ENCODE assay signal across 23 cellular contexts in the genomic region with DNA sequence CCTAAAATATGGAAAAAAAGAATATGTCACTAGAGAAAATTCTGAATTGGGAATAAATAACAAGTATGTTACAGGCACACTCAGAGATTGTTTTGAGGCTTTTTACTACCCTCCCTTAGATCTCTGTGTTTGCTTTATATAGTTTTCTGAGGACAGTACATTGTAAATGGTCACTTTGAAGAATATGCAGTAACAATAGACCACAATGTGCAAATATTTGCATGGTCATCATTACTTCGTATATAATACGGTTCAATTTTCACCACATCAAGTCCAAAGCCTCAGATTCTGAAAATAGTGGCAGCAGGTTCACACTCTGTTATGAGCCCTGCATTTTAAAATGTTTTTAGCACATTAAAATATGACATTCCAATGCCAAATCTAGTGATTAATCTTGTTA.
"Had no signal": no experiment of that assay in that cellular context is flagged by ENCODE, and none has a peak within 500 bp of the region (broad histone marks: within the 10 kb centered on the region; RNA-seq: fewer than 3 reads in every experiment).

No MANE protein-coding gene starts in this region.

- ATAC-seq: left cardiac atrium; left ventricle myocardium superior; natural killer cell treated with Interleukin-12 subunit alpha and Interleukin-12 subunit beta and Interleukin-15 and Interleukin-18, amount 100 ng/mL, for 72 hours had no signal

- H2AFZ ChIP-seq: hepatocyte, neural progenitor cell had no signal

- FAIRE-seq: kidney, urothelium cell line had no signal

- H3K4me1 ChIP-seq: neural progenitor cell, right atrium auricular region, suprapubic skin, thyroid gland had no signal

- H3K27ac ChIP-seq: dorsolateral prefrontal cortex, hepatocyte, neural progenitor cell, ovary, right atrium auricular region, suprapubic skin, thyroid gland had no signal

- DNase-seq: dorsolateral prefrontal cortex; effector CD8-positive, alpha-beta T cell; foreskin melanocyte; head of caudate nucleus; kidney; left cardiac atrium; left ventricle myocardium superior; mesenchymal stem cell; midbrain; nucleus accumbens; ovary; stimulated activated CD4-positive, alpha-beta T cell treated with anti-CD3 and anti-CD28 coated beads, Interleukin-2, amount 100 ng/mL, for 48 hours; stimulated activated naive CD4-positive, alpha-beta T cell treated with Interleukin-2 at 50 U/mL for 16 hours; thyroid gland had no signal

- H3K4me1 Mint-ChIP-seq: neural progenitor cell had no signal

- H3K27me3 ChIP-seq: dorsolateral prefrontal cortex, hepatocyte, neural progenitor cell, ovary, right atrium auricular region, suprapubic skin, thyroid gland had no signal

- H3K4me3 ChIP-seq: dorsolateral prefrontal cortex, hepatocyte, lung, neural progenitor cell, ovary, right atrium auricular region, smooth muscle cell, suprapubic skin, thyroid gland had no signal

- H3K36me3 Mint-ChIP-seq: natural killer cell treated with Interleukin-12 subunit alpha and Interleukin-12 subunit beta and Interleukin-15 and Interleukin-18, amount 100 ng/mL, for 72 hours; neural progenitor cell; type B pancreatic cell had no signal

- H3K36me3 ChIP-seq: neural progenitor cell, ovary, right atrium auricular region, suprapubic skin, thyroid gland had no signal

- H3K4me3 Mint-ChIP-seq: natural killer cell treated with Interleukin-12 subunit alpha and Interleukin-12 subunit beta and Interleukin-15 and Interleukin-18, amount 100 ng/mL, for 72 hours; neural progenitor cell; type B pancreatic cell had no signal

- H3K79me2 ChIP-seq: hepatocyte had no signal

- H3K9me3 Mint-ChIP-seq: neural progenitor cell, type B pancreatic cell had no signal

- H3K4me2 ChIP-seq: hepatocyte, neural progenitor cell, smooth muscle cell had no signal

- H3K9me3 ChIP-seq: ovary, right atrium auricular region, suprapubic skin, thyroid gland had no signal

- H3K9ac ChIP-seq: neural progenitor cell had no signal

- H3K27ac Mint-ChIP-seq: natural killer cell treated with Interleukin-12 subunit alpha and Interleukin-12 subunit beta and Interleukin-15 and Interleukin-18, amount 100 ng/mL, for 72 hours; neural progenitor cell; type B pancreatic cell had no signal

- H3K27me3 Mint-ChIP-seq: type B pancreatic cell had no signal
